ENCODE assay signal across 1 cellular context in the genomic region with DNA sequence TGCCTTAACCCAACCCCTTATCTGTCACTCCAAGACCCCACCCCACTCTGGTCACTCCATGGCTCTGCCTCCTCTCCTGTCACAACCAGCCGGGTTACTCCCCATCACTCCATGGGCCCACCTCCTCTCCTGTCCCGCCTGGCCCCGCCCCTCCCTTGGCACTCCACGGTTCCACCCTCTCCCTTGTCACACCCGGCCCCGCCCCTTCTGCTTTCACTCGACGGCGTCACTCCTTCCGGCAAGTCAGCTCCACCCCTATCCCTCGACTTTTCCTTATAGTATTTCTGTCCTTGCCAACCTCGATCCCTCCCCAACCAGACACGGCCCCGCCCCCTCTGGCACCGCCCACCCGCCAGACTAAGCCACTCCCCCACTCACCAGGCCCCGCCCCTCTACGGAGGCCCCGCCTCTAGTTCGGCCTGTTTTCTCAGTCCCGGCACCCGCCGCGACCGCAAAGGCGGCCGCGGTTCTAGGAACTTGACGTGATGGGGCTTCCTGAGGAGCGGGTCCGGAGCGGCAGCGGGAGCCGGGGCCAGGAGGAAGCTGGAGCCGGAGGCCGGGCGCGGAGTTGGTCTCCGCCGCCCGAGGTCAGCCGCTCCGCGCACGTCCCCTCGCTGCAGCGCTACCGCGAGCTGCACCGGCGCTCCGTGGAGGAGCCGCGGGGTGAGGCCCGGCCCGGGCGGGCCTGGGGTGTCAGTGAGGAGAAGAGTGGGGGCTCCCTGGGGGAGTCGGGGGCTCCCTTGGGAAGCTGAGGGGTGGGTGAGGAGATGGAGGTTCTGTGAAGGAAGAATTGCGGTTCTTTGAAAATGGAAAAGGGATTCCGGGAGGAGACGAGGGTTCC.
TF ChIP-seq lines count a peak whose summit lies in the region.

A gene with protein sequence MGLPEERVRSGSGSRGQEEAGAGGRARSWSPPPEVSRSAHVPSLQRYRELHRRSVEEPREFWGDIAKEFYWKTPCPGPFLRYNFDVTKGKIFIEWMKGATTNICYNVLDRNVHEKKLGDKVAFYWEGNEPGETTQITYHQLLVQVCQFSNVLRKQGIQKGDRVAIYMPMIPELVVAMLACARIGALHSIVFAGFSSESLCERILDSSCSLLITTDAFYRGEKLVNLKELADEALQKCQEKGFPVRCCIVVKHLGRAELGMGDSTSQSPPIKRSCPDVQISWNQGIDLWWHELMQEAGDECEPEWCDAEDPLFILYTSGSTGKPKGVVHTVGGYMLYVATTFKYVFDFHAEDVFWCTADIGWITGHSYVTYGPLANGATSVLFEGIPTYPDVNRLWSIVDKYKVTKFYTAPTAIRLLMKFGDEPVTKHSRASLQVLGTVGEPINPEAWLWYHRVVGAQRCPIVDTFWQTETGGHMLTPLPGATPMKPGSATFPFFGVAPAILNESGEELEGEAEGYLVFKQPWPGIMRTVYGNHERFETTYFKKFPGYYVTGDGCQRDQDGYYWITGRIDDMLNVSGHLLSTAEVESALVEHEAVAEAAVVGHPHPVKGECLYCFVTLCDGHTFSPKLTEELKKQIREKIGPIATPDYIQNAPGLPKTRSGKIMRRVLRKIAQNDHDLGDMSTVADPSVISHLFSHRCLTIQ (plus strand): TSS at position 452 of the 841 bp plus-strand sequence. CDS start 34 bp downstream, at position 486.

TF ChIP-seq in HepG2, 621 proteins besides CTCF, POLR2A, EP300 and RAD21 (continued from another document and continues in another):
- TF ChIP-seq, protein P1, sequence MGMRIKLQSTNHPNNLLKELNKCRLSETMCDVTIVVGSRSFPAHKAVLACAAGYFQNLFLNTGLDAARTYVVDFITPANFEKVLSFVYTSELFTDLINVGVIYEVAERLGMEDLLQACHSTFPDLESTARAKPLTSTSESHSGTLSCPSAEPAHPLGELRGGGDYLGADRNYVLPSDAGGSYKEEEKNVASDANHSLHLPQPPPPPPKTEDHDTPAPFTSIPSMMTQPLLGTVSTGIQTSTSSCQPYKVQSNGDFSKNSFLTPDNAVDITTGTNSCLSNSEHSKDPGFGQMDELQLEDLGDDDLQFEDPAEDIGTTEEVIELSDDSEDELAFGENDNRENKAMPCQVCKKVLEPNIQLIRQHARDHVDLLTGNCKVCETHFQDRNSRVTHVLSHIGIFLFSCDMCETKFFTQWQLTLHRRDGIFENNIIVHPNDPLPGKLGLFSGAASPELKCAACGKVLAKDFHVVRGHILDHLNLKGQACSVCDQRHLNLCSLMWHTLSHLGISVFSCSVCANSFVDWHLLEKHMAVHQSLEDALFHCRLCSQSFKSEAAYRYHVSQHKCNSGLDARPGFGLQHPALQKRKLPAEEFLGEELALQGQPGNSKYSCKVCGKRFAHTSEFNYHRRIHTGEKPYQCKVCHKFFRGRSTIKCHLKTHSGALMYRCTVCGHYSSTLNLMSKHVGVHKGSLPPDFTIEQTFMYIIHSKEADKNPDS (CRISPR knock-in tag; IDR thresholded peaks at IDR 0.05) = no peak
- TF ChIP-seq ZBTB38 (CRISPR knock-in tag; IDR thresholded peaks at IDR 0.05) (no peak; the same call in 1 of the 2 replicates), GABPB1 (CRISPR knock-in tag; IDR thresholded peaks at IDR 0.05) (peak; percentile 46), NR3C1 (CRISPR knock-in tag; IDR thresholded peaks at IDR 0.05) (no peak), ZNF879 (CRISPR knock-in tag; IDR thresholded peaks at IDR 0.05) (peak; percentile 87), NCOA5 (CRISPR knock-in tag; IDR thresholded peaks at IDR 0.05) (no peak), ZNF570 (CRISPR knock-in tag; IDR thresholded peaks at IDR 0.05; ENCODE audit: borderline replicate concordance) (0 out of 2 replicates have a peak, but pooled peaks have one; percentile 36), ZNF138 (CRISPR knock-in tag; IDR thresholded peaks at IDR 0.05; ENCODE audit: low read depth) (no peak), MAFF (IDR thresholded peaks at IDR 0.05; ENCODE audit: low read depth, low read length) (no peak), ZNF605 (CRISPR knock-in tag; IDR thresholded peaks at IDR 0.05) (no peak), POGZ (CRISPR knock-in tag; IDR thresholded peaks at IDR 0.05) (peak; percentile 36; the same call in 1 of the 2 replicates), SMC3 (IDR thresholded peaks at IDR 0.05; ENCODE audit: low read length) (no peak), NR2C2 (CRISPR knock-in tag; IDR thresholded peaks at IDR 0.05; ENCODE audit: borderline replicate concordance) (no peak; the same call in 1 of the 2 replicates), ETV6 (CRISPR knock-in tag; conservative IDR thresholded peaks at IDR 0.05) (no peak; the same call in 1 of the 2 replicates), ZNF724P (CRISPR knock-in tag; IDR thresholded peaks at IDR 0.05; ENCODE audit: borderline replicate concordance) (peak; percentile 46; the same call in 1 of the 2 replicates), ZNF75D (CRISPR knock-in tag; IDR thresholded peaks at IDR 0.05; ENCODE audit: borderline replicate concordance) (0 out of 2 replicates have a peak, but pooled peaks have one; percentile 32), RBAK (CRISPR knock-in tag; IDR thresholded peaks at IDR 0.05) (no peak; the same call in 1 of the 2 replicates), NFE2L2 (IDR thresholded peaks at IDR 0.05; ENCODE audit: low read length) (no peak), RFX1 (IDR thresholded peaks at IDR 0.05) (no peak), ELF1 (CRISPR knock-in tag; IDR thresholded peaks at IDR 0.05) (peak; percentile 38; the same call in 1 of the 2 replicates), ZNF619 (CRISPR knock-in tag; IDR thresholded peaks at IDR 0.05) (peak; percentile 82; the same call in 1 of the 2 replicates)
- TF ChIP-seq, protein P2, sequence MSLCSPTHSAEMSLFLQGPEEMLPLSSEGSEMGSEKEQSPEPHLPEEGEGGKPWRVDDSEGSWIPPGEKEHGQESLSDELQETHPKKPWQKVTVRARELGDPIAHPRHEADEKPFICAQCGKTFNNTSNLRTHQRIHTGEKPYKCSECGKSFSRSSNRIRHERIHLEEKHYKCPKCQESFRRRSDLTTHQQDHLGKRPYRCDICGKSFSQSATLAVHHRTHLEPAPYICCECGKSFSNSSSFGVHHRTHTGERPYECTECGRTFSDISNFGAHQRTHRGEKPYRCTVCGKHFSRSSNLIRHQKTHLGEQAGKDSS (CRISPR knock-in tag; IDR thresholded peaks at IDR 0.05; ENCODE audit: borderline replicate concordance, low read depth) = peak; percentile 38; the same call in 1 of the 2 replicates
- TF ChIP-seq, protein P3, sequence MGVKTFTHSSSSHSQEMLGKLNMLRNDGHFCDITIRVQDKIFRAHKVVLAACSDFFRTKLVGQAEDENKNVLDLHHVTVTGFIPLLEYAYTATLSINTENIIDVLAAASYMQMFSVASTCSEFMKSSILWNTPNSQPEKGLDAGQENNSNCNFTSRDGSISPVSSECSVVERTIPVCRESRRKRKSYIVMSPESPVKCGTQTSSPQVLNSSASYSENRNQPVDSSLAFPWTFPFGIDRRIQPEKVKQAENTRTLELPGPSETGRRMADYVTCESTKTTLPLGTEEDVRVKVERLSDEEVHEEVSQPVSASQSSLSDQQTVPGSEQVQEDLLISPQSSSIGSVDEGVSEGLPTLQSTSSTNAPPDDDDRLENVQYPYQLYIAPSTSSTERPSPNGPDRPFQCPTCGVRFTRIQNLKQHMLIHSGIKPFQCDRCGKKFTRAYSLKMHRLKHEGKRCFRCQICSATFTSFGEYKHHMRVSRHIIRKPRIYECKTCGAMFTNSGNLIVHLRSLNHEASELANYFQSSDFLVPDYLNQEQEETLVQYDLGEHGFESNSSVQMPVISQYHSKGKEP (CRISPR knock-in tag; IDR thresholded peaks at IDR 0.05) = peak; percentile 85; the same call in 1 of the 2 replicates
- TF ChIP-seq, protein P4, sequence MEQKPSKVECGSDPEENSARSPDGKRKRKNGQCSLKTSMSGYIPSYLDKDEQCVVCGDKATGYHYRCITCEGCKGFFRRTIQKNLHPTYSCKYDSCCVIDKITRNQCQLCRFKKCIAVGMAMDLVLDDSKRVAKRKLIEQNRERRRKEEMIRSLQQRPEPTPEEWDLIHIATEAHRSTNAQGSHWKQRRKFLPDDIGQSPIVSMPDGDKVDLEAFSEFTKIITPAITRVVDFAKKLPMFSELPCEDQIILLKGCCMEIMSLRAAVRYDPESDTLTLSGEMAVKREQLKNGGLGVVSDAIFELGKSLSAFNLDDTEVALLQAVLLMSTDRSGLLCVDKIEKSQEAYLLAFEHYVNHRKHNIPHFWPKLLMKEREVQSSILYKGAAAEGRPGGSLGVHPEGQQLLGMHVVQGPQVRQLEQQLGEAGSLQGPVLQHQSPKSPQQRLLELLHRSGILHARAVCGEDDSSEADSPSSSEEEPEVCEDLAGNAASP (CRISPR knock-in tag; IDR thresholded peaks at IDR 0.05; ENCODE audit: borderline replicate concordance) = no peak; the same call in none of the 2 replicates
- TF ChIP-seq, protein P5, sequence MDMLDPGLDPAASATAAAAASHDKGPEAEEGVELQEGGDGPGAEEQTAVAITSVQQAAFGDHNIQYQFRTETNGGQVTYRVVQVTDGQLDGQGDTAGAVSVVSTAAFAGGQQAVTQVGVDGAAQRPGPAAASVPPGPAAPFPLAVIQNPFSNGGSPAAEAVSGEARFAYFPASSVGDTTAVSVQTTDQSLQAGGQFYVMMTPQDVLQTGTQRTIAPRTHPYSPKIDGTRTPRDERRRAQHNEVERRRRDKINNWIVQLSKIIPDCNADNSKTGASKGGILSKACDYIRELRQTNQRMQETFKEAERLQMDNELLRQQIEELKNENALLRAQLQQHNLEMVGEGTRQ (IDR thresholded peaks at IDR 0.05; ENCODE audit: low read depth, low read length) = no peak
- TF ChIP-seq, protein P5 (CRISPR knock-in tag; IDR thresholded peaks at IDR 0.05; ENCODE audit: borderline replicate concordance) = no peak
- TF ChIP-seq, protein P6, sequence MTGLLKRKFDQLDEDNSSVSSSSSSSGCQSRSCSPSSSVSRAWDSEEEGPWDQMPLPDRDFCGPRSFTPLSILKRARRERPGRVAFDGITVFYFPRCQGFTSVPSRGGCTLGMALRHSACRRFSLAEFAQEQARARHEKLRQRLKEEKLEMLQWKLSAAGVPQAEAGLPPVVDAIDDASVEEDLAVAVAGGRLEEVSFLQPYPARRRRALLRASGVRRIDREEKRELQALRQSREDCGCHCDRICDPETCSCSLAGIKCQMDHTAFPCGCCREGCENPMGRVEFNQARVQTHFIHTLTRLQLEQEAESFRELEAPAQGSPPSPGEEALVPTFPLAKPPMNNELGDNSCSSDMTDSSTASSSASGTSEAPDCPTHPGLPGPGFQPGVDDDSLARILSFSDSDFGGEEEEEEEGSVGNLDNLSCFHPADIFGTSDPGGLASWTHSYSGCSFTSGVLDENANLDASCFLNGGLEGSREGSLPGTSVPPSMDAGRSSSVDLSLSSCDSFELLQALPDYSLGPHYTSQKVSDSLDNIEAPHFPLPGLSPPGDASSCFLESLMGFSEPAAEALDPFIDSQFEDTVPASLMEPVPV (CRISPR knock-in tag; IDR thresholded peaks at IDR 0.05) = 0 out of 2 replicates have a peak, but pooled peaks have one; percentile 49
- TF ChIP-seq, protein P7, sequence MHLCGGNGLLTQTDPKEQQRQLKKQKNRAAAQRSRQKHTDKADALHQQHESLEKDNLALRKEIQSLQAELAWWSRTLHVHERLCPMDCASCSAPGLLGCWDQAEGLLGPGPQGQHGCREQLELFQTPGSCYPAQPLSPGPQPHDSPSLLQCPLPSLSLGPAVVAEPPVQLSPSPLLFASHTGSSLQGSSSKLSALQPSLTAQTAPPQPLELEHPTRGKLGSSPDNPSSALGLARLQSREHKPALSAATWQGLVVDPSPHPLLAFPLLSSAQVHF (CRISPR knock-in tag; IDR thresholded peaks at IDR 0.05) = no peak
- TF ChIP-seq, protein P8, sequence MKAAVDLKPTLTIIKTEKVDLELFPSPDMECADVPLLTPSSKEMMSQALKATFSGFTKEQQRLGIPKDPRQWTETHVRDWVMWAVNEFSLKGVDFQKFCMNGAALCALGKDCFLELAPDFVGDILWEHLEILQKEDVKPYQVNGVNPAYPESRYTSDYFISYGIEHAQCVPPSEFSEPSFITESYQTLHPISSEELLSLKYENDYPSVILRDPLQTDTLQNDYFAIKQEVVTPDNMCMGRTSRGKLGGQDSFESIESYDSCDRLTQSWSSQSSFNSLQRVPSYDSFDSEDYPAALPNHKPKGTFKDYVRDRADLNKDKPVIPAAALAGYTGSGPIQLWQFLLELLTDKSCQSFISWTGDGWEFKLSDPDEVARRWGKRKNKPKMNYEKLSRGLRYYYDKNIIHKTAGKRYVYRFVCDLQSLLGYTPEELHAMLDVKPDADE (CRISPR knock-in tag; IDR thresholded peaks at IDR 0.05) = no peak
- TF ChIP-seq, protein P9, sequence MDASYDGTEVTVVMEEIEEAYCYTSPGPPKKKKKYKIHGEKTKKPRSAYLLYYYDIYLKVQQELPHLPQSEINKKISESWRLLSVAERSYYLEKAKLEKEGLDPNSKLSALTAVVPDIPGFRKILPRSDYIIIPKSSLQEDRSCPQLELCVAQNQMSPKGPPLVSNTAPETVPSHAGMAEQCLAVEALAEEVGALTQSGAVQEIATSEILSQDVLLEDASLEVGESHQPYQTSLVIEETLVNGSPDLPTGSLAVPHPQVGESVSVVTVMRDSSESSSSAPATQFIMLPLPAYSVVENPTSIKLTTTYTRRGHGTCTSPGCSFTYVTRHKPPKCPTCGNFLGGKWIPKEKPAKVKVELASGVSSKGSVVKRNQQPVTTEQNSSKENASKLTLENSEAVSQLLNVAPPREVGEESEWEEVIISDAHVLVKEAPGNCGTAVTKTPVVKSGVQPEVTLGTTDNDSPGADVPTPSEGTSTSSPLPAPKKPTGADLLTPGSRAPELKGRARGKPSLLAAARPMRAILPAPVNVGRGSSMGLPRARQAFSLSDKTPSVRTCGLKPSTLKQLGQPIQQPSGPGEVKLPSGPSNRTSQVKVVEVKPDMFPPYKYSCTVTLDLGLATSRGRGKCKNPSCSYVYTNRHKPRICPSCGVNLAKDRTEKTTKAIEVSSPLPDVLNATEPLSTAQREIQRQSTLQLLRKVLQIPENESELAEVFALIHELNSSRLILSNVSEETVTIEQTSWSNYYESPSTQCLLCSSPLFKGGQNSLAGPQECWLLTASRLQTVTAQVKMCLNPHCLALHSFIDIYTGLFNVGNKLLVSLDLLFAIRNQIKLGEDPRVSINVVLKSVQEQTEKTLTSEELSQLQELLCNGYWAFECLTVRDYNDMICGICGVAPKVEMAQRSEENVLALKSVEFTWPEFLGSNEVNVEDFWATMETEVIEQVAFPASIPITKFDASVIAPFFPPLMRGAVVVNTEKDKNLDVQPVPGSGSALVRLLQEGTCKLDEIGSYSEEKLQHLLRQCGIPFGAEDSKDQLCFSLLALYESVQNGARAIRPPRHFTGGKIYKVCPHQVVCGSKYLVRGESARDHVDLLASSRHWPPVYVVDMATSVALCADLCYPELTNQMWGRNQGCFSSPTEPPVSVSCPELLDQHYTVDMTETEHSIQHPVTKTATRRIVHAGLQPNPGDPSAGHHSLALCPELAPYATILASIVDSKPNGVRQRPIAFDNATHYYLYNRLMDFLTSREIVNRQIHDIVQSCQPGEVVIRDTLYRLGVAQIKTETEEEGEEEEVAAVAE (CRISPR knock-in tag; IDR thresholded peaks at IDR 0.05; ENCODE audit: borderline replicate concordance) = no peak; the same call in 1 of the 2 replicates
